In genomic region chr12:123512838-123513665, GRCh38 we compare ENCODE assay signal across 12 cellular contexts. TPM values are rescaled to one million over a fixed set of nuclear protein-coding genes. Genes with fewer than 3 reads are reported as not detected.
DNase-seq lines count a peak whose midpoint lies in the region; ATAC-seq and TF ChIP-seq lines count a peak whose summit lies in the region.
"Had no signal": no experiment of that assay in that cellular context is flagged by ENCODE, and none has a peak within 500 bp of the region (broad histone marks: within the 10 kb centered on the region; RNA-seq: fewer than 3 reads in every experiment).

No MANE protein-coding gene starts in this region.

- TF ChIP-seq CTCF in epithelial cell of esophagus (IDR thresholded peaks at IDR 0.05; ENCODE audit: insufficient read depth, low read depth, low read length, missing control alignments) (no peak), nephron progenitor cell (IDR thresholded peaks at IDR 0.05) (no peak)

- peaks cover 21% of the 10 kb centered on the region for H3K36me3 Mint-ChIP-seq in nephron progenitor cell (ENCODE audit: low read depth)

- no peak overlapping the region for H3K4me3 ChIP-seq in epithelial cell of esophagus (ENCODE audit: low read length)

- no peaks in the 10 kb centered on the region for H3K27me3 Mint-ChIP-seq in nephron progenitor cell (ENCODE audit: low read depth, poor library complexity)
- H3K27me3 Mint-ChIP-seq: activated naive CD8-positive, alpha-beta T cell treated with anti-CD3 and anti-CD28 coated beads for 36 hours had no signal

- ATAC-seq in GM19397 (IDR thresholded peaks at IDR 0.05; ENCODE audit: unreplicated experiment), result no peak

- DNase-seq in DMS79 (lab: John Stamatoyannopoulos, UW) (peak; percentile 98), NCI-H187 treated with DMSO at 0.1 percent for 48 hours (lab: John Stamatoyannopoulos, UW) (peak; percentile 62), epithelial cell of esophagus (ENCODE audit: low read depth) (peak; percentile 19), nephron progenitor cell (peak; percentile 22), foreskin melanocyte (no peak), occipital lobe (lab: John Stamatoyannopoulos, UW) (no peak), NCI-H345 treated with DMSO at 0.1 percent for 48 hours (lab: John Stamatoyannopoulos, UW; ENCODE audit: unreplicated experiment) (no peak)
- DNase-seq: activated naive CD8-positive, alpha-beta T cell treated with anti-CD3 and anti-CD28 coated beads for 36 hours; C1 segment of cervical spinal cord; GF-D8; HCEC 1CT had no signal

- no peak overlapping the region for H3K27ac Mint-ChIP-seq in nephron progenitor cell
- H3K27ac Mint-ChIP-seq: activated naive CD8-positive, alpha-beta T cell treated with anti-CD3 and anti-CD28 coated beads for 36 hours had no signal

- no peak overlapping the region for H3K4me3 Mint-ChIP-seq in nephron progenitor cell
- H3K4me3 Mint-ChIP-seq: activated naive CD8-positive, alpha-beta T cell treated with anti-CD3 and anti-CD28 coated beads for 36 hours had no signal

- H3K4me1 Mint-ChIP-seq in nephron progenitor cell, result peaks cover 8% of the 10 kb centered on the region
- H3K4me1 Mint-ChIP-seq: activated naive CD8-positive, alpha-beta T cell treated with anti-CD3 and anti-CD28 coated beads for 36 hours had no signal

- no peaks in the 10 kb centered on the region for H3K9me3 Mint-ChIP-seq in nephron progenitor cell
- H3K9me3 Mint-ChIP-seq: activated naive CD8-positive, alpha-beta T cell treated with anti-CD3 and anti-CD28 coated beads for 36 hours had no signal

RNA-seq across cellular contexts. Expression of gene RILPL1, which starts 20.5 kb away (rescaled TPM):
- total RNA-seq in occipital lobe, result 4.8 TPM

RNA-seq across cellular contexts. Expression of gene SNRNP35, which starts 55.1 kb away (rescaled TPM):
- 25.4 TPM for total RNA-seq in occipital lobe

Comparison
In these comparisons a context has a peak if more than half of its experiments do, and no peak if none do; other contexts are left out.
1. DNase-seq: peak in DMS79 (single experiment), NCI-H187 treated with DMSO at 0.1 percent for 48 hours (single experiment), epithelial cell of esophagus (single experiment) and nephron progenitor cell (single experiment); none in foreskin melanocyte (single experiment), occipital lobe (single experiment) and NCI-H345 treated with DMSO at 0.1 percent for 48 hours (single experiment).